In genomic region chr16:860891-861290, GRCh38 we compare ENCODE assay signal across 18 cellular contexts.
"Had no signal": no experiment of that assay in that cellular context is flagged by ENCODE, and none has a peak within 500 bp of the region (broad histone marks: within the 10 kb centered on the region; RNA-seq: fewer than 3 reads in every experiment).

No MANE protein-coding gene starts in this region.

- H3K4me1 ChIP-seq: heart right ventricle, left lung, lower lobe of right lung, parathyroid adenoma, right atrium auricular region, tibial artery, upper lobe of left lung, uterus had no signal

- ATAC-seq: esophagus mucosa; heart right ventricle; left lung; lower lobe of right lung; natural killer cell treated with Interleukin-12 subunit alpha and Interleukin-12 subunit beta and Interleukin-15 and Interleukin-18, amount 100 ng/mL, for 72 hours; stimulated activated effector memory CD8-positive, alpha-beta T cell treated with anti-CD3 and anti-CD28 coated beads, Interleukin-12 subunit alpha, Interleukin-12 subunit beta, amount 100 ng/mL, for 72 hours had no signal

- H3K9me3 ChIP-seq: lower lobe of right lung, right atrium auricular region, tibial artery had no signal

- H3K4me3 ChIP-seq: heart right ventricle, left lung, lower lobe of right lung, right atrium auricular region, smooth muscle cell, tibial artery, upper lobe of left lung, uterus had no signal

- H3K36me3 ChIP-seq: heart right ventricle, left lung, lower lobe of right lung, right atrium auricular region, tibial artery, upper lobe of left lung, uterus had no signal

- DNase-seq: effector memory CD4-positive, alpha-beta T cell; heart right ventricle; hypothalamus; islet precursor cell; occipital lobe; stimulated activated CD4-positive, alpha-beta T cell treated with anti-CD3 and anti-CD28 coated beads, Interleukin-4, amount 100 ng/mL, for 1 hour; stimulated activated CD8-positive, alpha-beta memory T cell treated with anti-CD3 and anti-CD28 coated beads, Interleukin-4, amount 100 ng/mL, for 48 hours; tibial artery; uterus had no signal

- H3K27ac ChIP-seq: heart right ventricle, left lung, lower lobe of right lung, parathyroid adenoma, right atrium auricular region, tibial artery, upper lobe of left lung, uterus had no signal

- H3K27me3 ChIP-seq: heart right ventricle, left lung, right atrium auricular region, tibial artery, upper lobe of left lung, uterus had no signal
